3 cellular contexts compared by ENCODE assay signal in genomic region chr1:11019358-11019757, GRCh38. TPM values are rescaled to one million over a fixed set of nuclear protein-coding genes. Genes with fewer than 3 reads are reported as not detected.
"Had no signal": no experiment of that assay in that cellular context is flagged by ENCODE, and none has a peak within 500 bp of the region (broad histone marks: within the 10 kb centered on the region; RNA-seq: fewer than 3 reads in every experiment).

No MANE protein-coding gene starts in this region.

RNA-seq across cellular contexts. Expression of gene MASP2, which starts 27.7 kb away (rescaled TPM):
- total RNA-seq: GM23248, H4, IMR-90 had no signal
